Comparison of ENCODE assay signal across 24 cellular contexts in genomic region chr5:31435730-31436129, GRCh38.
DNase-seq lines count a peak whose midpoint lies in the region; ATAC-seq and TF ChIP-seq lines count a peak whose summit lies in the region.
"Had no signal": no experiment of that assay in that cellular context is flagged by ENCODE, and none has a peak within 500 bp of the region (broad histone marks: within the 10 kb centered on the region; RNA-seq: fewer than 3 reads in every experiment).

No MANE protein-coding gene starts in this region.

- H3K4me3 Mint-ChIP-seq in glutamatergic neuron (ENCODE audit: unreplicated experiment): peak overlapping the region; percentile 47
- H3K4me3 Mint-ChIP-seq in nephron progenitor cell: no peak overlapping the region
- H3K4me3 Mint-ChIP-seq in activated naive CD4-positive, alpha-beta T cell treated with anti-CD3 and anti-CD28 coated beads for 36 hours: no peak overlapping the region
- H3K4me3 Mint-ChIP-seq: CD14-positive monocyte; CD4-positive, alpha-beta T cell; CD8-positive, alpha-beta memory T cell had no signal

- DNase-seq in SK-N-SH (no peak), glutamatergic neuron (no peak), nephron progenitor cell (no peak), HuH-7 (ENCODE audit: low spot score) (no peak)
- DNase-seq in activated naive CD4-positive, alpha-beta T cell treated with anti-CD3 and anti-CD28 coated beads for 36 hours: no peak
- DNase-seq: 8988T; ACHN; AML-193; BE2C; CD4-positive, alpha-beta T cell; CD8-positive, alpha-beta memory T cell; DMS 273 treated with DMSO at 0.1 percent for 48 hours; DMS79; EL; GDM1; GM23248; H7; HCEC 1CT had no signal

- no peak overlapping the region for H3K4me2 ChIP-seq in SK-N-SH
- H3K4me2 ChIP-seq: A549; BLaER1 treated with 17β-estradiol and CSF1 and Interleukin-3, amounts not matched to agents 10 nM and 100 nM had no signal

- 80% methylated on average over 4 of the region's 4 CpGs for WGBS in SK-N-SH (ENCODE audit: low lambda C conversion rate)

- H3K79me2 ChIP-seq in SK-N-SH (ENCODE audit: insufficient read depth): no peaks in the 10 kb centered on the region

- no peak for TF ChIP-seq CTCF in SK-N-SH (IDR thresholded peaks at IDR 0.05)
- TF ChIP-seq CTCF in glutamatergic neuron (IDR thresholded peaks at IDR 0.05; ENCODE audit: partially characterized antibody, unreplicated experiment): no peak
- no peak for TF ChIP-seq CTCF in nephron progenitor cell (IDR thresholded peaks at IDR 0.05)

- intact Hi-C loops in activated naive CD4-positive, alpha-beta T cell treated with anti-CD3 and anti-CD28 coated beads for 36 hours (cut with micrococcal nuclease): no loop called here

- peaks cover 2% of the 10 kb centered on the region for H3K27me3 Mint-ChIP-seq in glutamatergic neuron (ENCODE audit: unreplicated experiment)
- no peaks in the 10 kb centered on the region for H3K27me3 Mint-ChIP-seq in nephron progenitor cell (ENCODE audit: low read depth, poor library complexity)
- H3K27me3 Mint-ChIP-seq in activated naive CD4-positive, alpha-beta T cell treated with anti-CD3 and anti-CD28 coated beads for 36 hours (ENCODE audit: low read depth): no peaks in the 10 kb centered on the region
- H3K27me3 Mint-ChIP-seq: CD4-positive, alpha-beta T cell; CD8-positive, alpha-beta memory T cell had no signal

- peaks cover 4% of the 10 kb centered on the region for H3K9me3 Mint-ChIP-seq in glutamatergic neuron (ENCODE audit: unreplicated experiment)
- H3K9me3 Mint-ChIP-seq in nephron progenitor cell: no peaks in the 10 kb centered on the region
- H3K9me3 Mint-ChIP-seq in activated naive CD4-positive, alpha-beta T cell treated with anti-CD3 and anti-CD28 coated beads for 36 hours: no peaks in the 10 kb centered on the region
- H3K9me3 Mint-ChIP-seq: CD14-positive monocyte; CD4-positive, alpha-beta T cell; CD8-positive, alpha-beta memory T cell had no signal

- POLR2A ChIA-PET in SK-N-SH (lab: Yijun Ruan, JAX): no interaction called here

- H3K4me3 ChIP-seq in SK-N-SH (ENCODE audit: low read depth in 2 of 2, low read length in 1 of 2): no peak overlapping the region
- H3K4me3 ChIP-seq: A549; BLaER1 treated with 17β-estradiol and CSF1 and Interleukin-3, amounts not matched to agents 10 nM and 100 nM; GM12878; GM23248 had no signal

- no peaks in the 10 kb centered on the region for H3F3A ChIP-seq in SK-N-SH (replicated peaks; ENCODE audit: insufficient read depth)

- H3K9me2 ChIP-seq in SK-N-SH: no peaks in the 10 kb centered on the region

- no peak overlapping the region for H3K9ac ChIP-seq in SK-N-SH
- H3K9ac ChIP-seq: BLaER1 treated with 17β-estradiol and CSF1 and Interleukin-3, amounts not matched to agents 10 nM and 100 nM; GM23248 had no signal

- no peaks in the 10 kb centered on the region for H4K20me1 ChIP-seq in SK-N-SH (ENCODE audit: insufficient read depth)
- H4K20me1 ChIP-seq: BLaER1 treated with 17β-estradiol and CSF1 and Interleukin-3, amounts not matched to agents 10 nM and 100 nM had no signal

- no peak for TF ChIP-seq EP300 in SK-N-SH (IDR thresholded peaks at IDR 0.05; ENCODE audit: borderline replicate concordance in 1 of 2, low read depth in 1 of 2, low read length in 1 of 2)

- H3K4me1 Mint-ChIP-seq in glutamatergic neuron (ENCODE audit: low read depth, unreplicated experiment) (peaks cover 15% of the 10 kb centered on the region), nephron progenitor cell (no peaks in the 10 kb centered on the region)
- no peaks in the 10 kb centered on the region for H3K4me1 Mint-ChIP-seq in activated naive CD4-positive, alpha-beta T cell treated with anti-CD3 and anti-CD28 coated beads for 36 hours (ENCODE audit: low read depth)
- H3K4me1 Mint-ChIP-seq: CD14-positive monocyte had no signal

- TF ChIP-seq RAD21 in SK-N-SH (IDR thresholded peaks at IDR 0.05; ENCODE audit: low read length): no peak

- H3K9me3 ChIP-seq in SK-N-SH: no peaks in the 10 kb centered on the region
- H3K9me3 ChIP-seq: A549; BE2C; BLaER1 treated with 17β-estradiol and CSF1 and Interleukin-3, amounts not matched to agents 10 nM and 100 nM had no signal

- H3K27me3 ChIP-seq in SK-N-SH (ENCODE audit: insufficient read depth): no peaks in the 10 kb centered on the region
- H3K27me3 ChIP-seq: BE2C; BLaER1 treated with 17β-estradiol and CSF1 and Interleukin-3, amounts not matched to agents 10 nM and 100 nM had no signal

- CTCF ChIA-PET in SK-N-SH (lab: Yijun Ruan, JAX): interaction anchor here (0.9 to 1.2 kb wide), 2 partner anchors 21 to 164 kb away, joined by 4 to 5 read pairs; no protein-coding TSS in a partner anchor
- CTCF ChIA-PET in activated naive CD4-positive, alpha-beta T cell treated with anti-CD3 and anti-CD28 coated beads for 36 hours (lab: Charles Lee): no interaction called here

- no peaks in the 10 kb centered on the region for H3K36me3 Mint-ChIP-seq in glutamatergic neuron (ENCODE audit: unreplicated experiment)
- peaks cover 68% of the 10 kb centered on the region for H3K36me3 Mint-ChIP-seq in nephron progenitor cell (ENCODE audit: low read depth)
- H3K36me3 Mint-ChIP-seq in activated naive CD4-positive, alpha-beta T cell treated with anti-CD3 and anti-CD28 coated beads for 36 hours (ENCODE audit: low read depth): peaks cover 41% of the 10 kb centered on the region

- peaks cover 0 to 2% of the 10 kb centered on the region in 2 experiments; a peak in 2 of 4 replicates for H3K4me1 ChIP-seq in SK-N-SH (ENCODE audit: control insufficient read depth in 1 of 2, insufficient read depth in 2 of 2, low read depth in 1 of 2, low read length in 1 of 2)
- H3K4me1 ChIP-seq: A549; BLaER1 treated with 17β-estradiol and CSF1 and Interleukin-3, amounts not matched to agents 10 nM and 100 nM had no signal

- H3K27ac Mint-ChIP-seq in glutamatergic neuron (ENCODE audit: unreplicated experiment) (peak overlapping the region; percentile 34), nephron progenitor cell (peak overlapping the region; percentile 29)
- H3K27ac Mint-ChIP-seq in activated naive CD4-positive, alpha-beta T cell treated with anti-CD3 and anti-CD28 coated beads for 36 hours: no peak overlapping the region
- H3K27ac Mint-ChIP-seq: CD4-positive, alpha-beta T cell had no signal

- H2AFZ ChIP-seq in SK-N-SH (ENCODE audit: low read depth): no peak overlapping the region
- H2AFZ ChIP-seq: GM23248 had no signal

- H3K27ac ChIP-seq in SK-N-SH (ENCODE audit: low read depth in 2 of 2, low read length in 1 of 2): no peak overlapping the region
- H3K27ac ChIP-seq: A549; BLaER1 treated with 17β-estradiol and CSF1 and Interleukin-3, amounts not matched to agents 10 nM and 100 nM; GM23248 had no signal

- peaks cover 38 to 60% of the 10 kb centered on the region in 2 experiments for H3K36me3 ChIP-seq in SK-N-SH (replicated peaks in 1 of 2; ENCODE audit: control insufficient read depth in 1 of 2, insufficient read depth in 2 of 2, low read length in 1 of 2)

- ATAC-seq in SK-N-SH treated with all-trans-retinoic acid at 6 μM for 48 hours: peak; percentile 57; the same call in 1 of the 3 replicates
- ATAC-seq in HG02623 (IDR thresholded peaks at IDR 0.05; ENCODE audit: unreplicated experiment): no peak
- ATAC-seq: A549, GM12878 had no signal

TF ChIP-seq in SK-N-SH treated with all-trans-retinoic acid at 6 μM for 48 hours, 23 proteins besides CTCF, POLR2A, EP300 and RAD21 (continues in another document):
- TF ChIP-seq RARB (CRISPR knock-in tag; IDR thresholded peaks at IDR 0.05) (no peak), ZNF565 (CRISPR knock-in tag; conservative IDR thresholded peaks at IDR 0.05; ENCODE audit: low read depth) (no peak), SNAI2 (CRISPR knock-in tag; IDR thresholded peaks at IDR 0.05) (no peak), TCF4 (CRISPR knock-in tag; IDR thresholded peaks at IDR 0.05; ENCODE audit: borderline replicate concordance) (no peak), GLIS3 (CRISPR knock-in tag; IDR thresholded peaks at IDR 0.05) (no peak), ZNF70 (CRISPR knock-in tag; IDR thresholded peaks at IDR 0.05) (no peak), TOX (CRISPR knock-in tag; IDR thresholded peaks at IDR 0.05; ENCODE audit: borderline replicate concordance) (no peak)
- TF ChIP-seq, protein P1, sequence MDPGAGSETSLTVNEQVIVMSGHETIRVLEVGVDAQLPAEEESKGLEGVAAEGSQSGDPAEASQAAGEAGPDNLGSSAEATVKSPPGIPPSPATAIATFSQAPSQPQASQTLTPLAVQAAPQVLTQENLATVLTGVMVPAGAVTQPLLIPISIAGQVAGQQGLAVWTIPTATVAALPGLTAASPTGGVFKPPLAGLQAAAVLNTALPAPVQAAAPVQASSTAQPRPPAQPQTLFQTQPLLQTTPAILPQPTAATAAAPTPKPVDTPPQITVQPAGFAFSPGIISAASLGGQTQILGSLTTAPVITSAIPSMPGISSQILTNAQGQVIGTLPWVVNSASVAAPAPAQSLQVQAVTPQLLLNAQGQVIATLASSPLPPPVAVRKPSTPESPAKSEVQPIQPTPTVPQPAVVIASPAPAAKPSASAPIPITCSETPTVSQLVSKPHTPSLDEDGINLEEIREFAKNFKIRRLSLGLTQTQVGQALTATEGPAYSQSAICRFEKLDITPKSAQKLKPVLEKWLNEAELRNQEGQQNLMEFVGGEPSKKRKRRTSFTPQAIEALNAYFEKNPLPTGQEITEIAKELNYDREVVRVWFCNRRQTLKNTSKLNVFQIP (CRISPR knock-in tag; IDR thresholded peaks at IDR 0.05; ENCODE audit: borderline replicate concordance, low read depth): no peak

TF ChIP-seq in SK-N-SH, 30 proteins besides CTCF, POLR2A, EP300 and RAD21:
- TF ChIP-seq NRF1 (IDR thresholded peaks at IDR 0.05; ENCODE audit: low read depth, low read length) (no peak), JUND (IDR thresholded peaks at IDR 0.05) (no peak), ELF1 (IDR thresholded peaks at IDR 0.05) (no peak), SIN3A (IDR thresholded peaks at IDR 0.05; ENCODE audit: borderline replicate concordance, low read depth, low read length) (no peak), POLR2AphosphoS5 (IDR thresholded peaks at IDR 0.05; ENCODE audit: low read depth, low read length) (no peak), RXRA (IDR thresholded peaks at IDR 0.05; ENCODE audit: borderline replicate concordance, low read depth) (no peak), CHD2 (IDR thresholded peaks at IDR 0.05; ENCODE audit: low read length, partially characterized antibody) (no peak), GABPA (IDR thresholded peaks at IDR 0.05; ENCODE audit: low read depth) (no peak), TEAD4 (IDR thresholded peaks at IDR 0.05; ENCODE audit: borderline replicate concordance, insufficient read depth) (no peak), MXI1 (IDR thresholded peaks at IDR 0.05; ENCODE audit: low read depth, low read length) (no peak), TAF1 (IDR thresholded peaks at IDR 0.05; ENCODE audit: borderline replicate concordance, low read depth, low read length) (no peak), FOSL2 (IDR thresholded peaks at IDR 0.05; ENCODE audit: borderline replicate concordance, low read depth) (no peak), RCOR1 (IDR thresholded peaks at IDR 0.05; ENCODE audit: low read length) (no peak), NFIC (IDR thresholded peaks at IDR 0.05; ENCODE audit: borderline replicate concordance) (no peak)
